Comparison of ENCODE assay signal across 17 cellular contexts in the genomic region with DNA sequence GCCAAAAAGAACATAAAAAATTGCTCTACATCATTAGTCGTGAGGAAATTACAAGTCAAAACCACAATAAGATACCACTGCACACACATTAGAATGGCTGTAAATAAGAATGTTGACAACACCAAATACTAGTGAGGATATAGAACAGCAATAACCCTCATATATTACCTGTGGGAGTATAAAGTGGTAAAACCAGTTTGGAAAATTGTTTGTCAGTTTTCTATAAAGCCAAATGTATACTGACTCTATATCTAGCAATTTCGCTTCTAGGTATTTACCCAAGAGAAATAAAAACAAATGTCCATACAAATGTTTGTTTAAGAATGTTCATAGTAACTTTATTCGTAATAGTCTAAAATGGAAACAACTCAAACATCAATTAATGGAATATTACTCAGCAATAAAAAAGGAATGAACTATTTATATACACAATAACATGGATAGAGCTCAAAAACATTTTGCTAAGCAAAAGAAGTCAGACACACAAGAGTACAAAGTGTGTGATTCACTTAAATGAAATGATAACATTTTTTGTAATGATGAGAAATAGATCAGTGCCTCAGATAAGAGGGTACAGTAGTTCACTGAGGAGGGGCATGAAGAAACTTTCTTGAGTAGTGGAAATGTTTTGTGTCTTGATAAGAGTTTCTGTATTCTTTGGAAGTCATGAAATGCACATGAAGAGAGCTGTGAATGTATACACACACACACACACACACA.
A peak's percentile ranks its signal among the peaks of the same experiment; 100 is the strongest.
DNase-seq lines count a peak whose midpoint lies in the region; ATAC-seq and TF ChIP-seq lines count a peak whose summit lies in the region.
"Had no signal": no experiment of that assay in that cellular context is flagged by ENCODE, and none has a peak within 500 bp of the region (broad histone marks: within the 10 kb centered on the region; RNA-seq: fewer than 3 reads in every experiment).

No MANE protein-coding gene starts in this region.

- no peak for ATAC-seq in GM21786 (IDR thresholded peaks at IDR 0.05; ENCODE audit: unreplicated experiment)
- ATAC-seq in GM18498 (IDR thresholded peaks at IDR 0.05; ENCODE audit: unreplicated experiment): no peak

- no peak overlapping the region for H2AK5ac ChIP-seq in trophoblast cell (ENCODE audit: low read length)

- no peak overlapping the region for H3K9ac ChIP-seq in trophoblast cell (ENCODE audit: low read length)
- H3K9ac ChIP-seq: BLaER1 treated with 17β-estradiol and CSF1 and Interleukin-3, amounts not matched to agents 10 nM and 100 nM; GM23248 had no signal

- H4K8ac ChIP-seq in trophoblast cell (ENCODE audit: low read depth, low read length): no peak overlapping the region

- peaks cover 0 to 3% of the 10 kb centered on the region in 2 experiments for H3K4me1 ChIP-seq in trophoblast cell (ENCODE audit: control insufficient read depth in 1 of 2, insufficient read depth in 2 of 2, low read length in 2 of 2)

- H3K18ac ChIP-seq in trophoblast cell (ENCODE audit: low read length): no peak overlapping the region

- no peak overlapping the region for H2AFZ ChIP-seq in trophoblast cell (ENCODE audit: insufficient read depth, low read length, poor library complexity)
- H2AFZ ChIP-seq: GM23248 had no signal

- H3K4ac ChIP-seq in trophoblast cell (ENCODE audit: low read depth, low read length): no peak overlapping the region

- H3K23ac ChIP-seq in trophoblast cell (ENCODE audit: low read length): no peak overlapping the region

- no peak overlapping the region for H2BK120ac ChIP-seq in trophoblast cell (ENCODE audit: insufficient read depth, low read length, poor library complexity)

- no peak overlapping the region for H4K12ac ChIP-seq in trophoblast cell (ENCODE audit: low read depth, low read length)

- no peaks in the 10 kb centered on the region for H3K27me3 ChIP-seq in trophoblast cell (ENCODE audit: insufficient read depth, low read length)
- H3K27me3 ChIP-seq: BLaER1 treated with 17β-estradiol and CSF1 and Interleukin-3, amounts not matched to agents 10 nM and 100 nM had no signal

- no peaks in the 10 kb centered on the region for H3K79me1 ChIP-seq in trophoblast cell (ENCODE audit: low read length)

- DNase-seq in ELR (ENCODE audit: low read depth) (peak; percentile 12), amniotic epithelial cell (ENCODE audit: low read depth) (peak; percentile 63), trophoblast cell (peak; percentile 30 to 92), putamen (ENCODE audit: low spot score) (no peak)
- DNase-seq: ACHN; Calu3; CD4-positive, CD25-positive, alpha-beta regulatory T cell; DMS79; GF-D8; GM23248; H7; IMR-90; KBM-7 had no signal

- H3K14ac ChIP-seq in trophoblast cell (ENCODE audit: low read length): no peak overlapping the region

- no peak overlapping the region for H4K91ac ChIP-seq in trophoblast cell (ENCODE audit: low read depth, low read length)

- H2BK12ac ChIP-seq in trophoblast cell (ENCODE audit: low read length): no peak overlapping the region

- H3K27ac ChIP-seq in 22Rv1 (peak overlapping the region; percentile 74), trophoblast cell (ENCODE audit: low read depth, low read length) (no peak overlapping the region)
- H3K27ac ChIP-seq: BLaER1 treated with 17β-estradiol and CSF1 and Interleukin-3, amounts not matched to agents 10 nM and 100 nM; GM23248 had no signal

- H3K9me3 ChIP-seq in trophoblast cell (ENCODE audit: insufficient read depth, low read depth, low read length): no peaks in the 10 kb centered on the region
- H3K9me3 ChIP-seq: BLaER1 treated with 17β-estradiol and CSF1 and Interleukin-3, amounts not matched to agents 10 nM and 100 nM had no signal

- no peak overlapping the region for H3K4me3 ChIP-seq in trophoblast cell (ENCODE audit: low read depth, low read length)
- H3K4me3 ChIP-seq: BLaER1 treated with 17β-estradiol and CSF1 and Interleukin-3, amounts not matched to agents 10 nM and 100 nM; GM23248 had no signal

- whole genome bisulfite sequencing in trophoblast cell (ENCODE audit: extremely low coverage, insufficient coverage, insufficient read length): no CpG with 5 or more reads among the region's 3 CpGs

- no peak for TF ChIP-seq CTCF in 22Rv1 (IDR thresholded peaks at IDR 0.05)

- no peak overlapping the region for H3K4me2 ChIP-seq in trophoblast cell (ENCODE audit: low read length)
- H3K4me2 ChIP-seq: BLaER1 treated with 17β-estradiol and CSF1 and Interleukin-3, amounts not matched to agents 10 nM and 100 nM had no signal

- no peaks in the 10 kb centered on the region for H3K36me3 ChIP-seq in trophoblast cell (ENCODE audit: control insufficient read depth in 1 of 2, insufficient read depth in 2 of 2, low read length in 2 of 2)
- H3K36me3 ChIP-seq: BLaER1 treated with 17β-estradiol and CSF1 and Interleukin-3, amounts not matched to agents 10 nM and 100 nM had no signal

- no peak overlapping the region for H2BK5ac ChIP-seq in trophoblast cell (ENCODE audit: low read depth, low read length, poor library complexity)

- H3K79me2 ChIP-seq in trophoblast cell (ENCODE audit: control insufficient read depth, insufficient read depth, low read length, poor library complexity): no peaks in the 10 kb centered on the region
